Comparison of ENCODE assay signal across 8 cellular contexts in the genomic region with DNA sequence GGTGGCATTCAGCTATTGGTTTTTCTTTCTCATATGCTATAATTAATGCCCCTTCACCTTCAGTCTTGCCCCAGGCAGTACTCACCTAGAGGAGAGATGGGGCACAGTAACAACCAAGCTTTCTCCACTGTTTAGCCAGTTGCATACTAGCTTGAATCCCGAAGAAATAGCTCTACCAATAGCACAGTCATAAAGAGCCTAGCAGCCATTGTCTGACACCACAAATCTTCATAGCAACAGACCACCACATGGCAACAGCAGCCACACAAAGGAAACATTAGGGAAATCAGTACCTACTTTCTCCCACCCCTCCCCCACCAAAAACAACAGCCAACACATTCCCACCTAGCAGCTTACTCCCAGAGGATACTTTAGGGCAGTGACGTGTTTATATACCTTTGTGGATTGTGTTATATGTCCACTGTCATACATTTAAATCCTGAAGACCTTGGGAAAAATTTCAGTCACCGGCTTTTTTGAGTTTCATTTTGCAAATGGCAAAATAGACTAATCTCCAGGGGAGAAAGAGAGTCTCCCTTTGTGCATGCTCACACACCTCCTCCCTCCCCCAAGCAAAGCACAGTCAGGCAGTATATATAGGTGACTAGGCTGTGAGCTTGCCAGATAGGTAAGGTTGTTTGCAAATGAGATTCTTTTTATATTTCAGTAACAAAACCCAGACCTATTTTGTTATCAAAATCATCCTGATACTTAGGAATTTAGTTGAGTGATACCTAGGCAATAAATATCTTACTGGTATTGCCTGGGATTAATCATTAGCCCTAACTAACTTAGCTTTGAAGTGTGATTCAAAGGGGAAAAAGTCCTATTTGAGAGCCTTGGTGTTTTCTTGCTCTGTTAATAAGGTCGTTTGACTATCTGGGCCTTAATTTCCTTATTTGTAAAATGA.
A peak's percentile ranks its signal among the peaks of the same experiment; 100 is the strongest.
DNase-seq lines count a peak whose midpoint lies in the region; ATAC-seq and TF ChIP-seq lines count a peak whose summit lies in the region.

No MANE protein-coding gene starts in this region.

- H3K4me3 ChIP-seq in CD4-positive, CD25-positive, alpha-beta regulatory T cell (ENCODE audit: low read depth, low read length) = peak overlapping the region; percentile 53

- intact Hi-C loops in activated B cell treated with CpG ODN at 0.5 μM for 24 hours (cut with micrococcal nuclease) = loop anchor here (5.0 kb wide), 1 partner anchor 38 kb away; no protein-coding TSS in a partner anchor

- peak overlapping the region; percentile 62 for H3K27ac ChIP-seq in CD4-positive, CD25-positive, alpha-beta regulatory T cell (ENCODE audit: insufficient read depth, low read length, poor library complexity, severe bottlenecking)

- H3K27me3 Mint-ChIP-seq in CD4-positive, CD25-positive, alpha-beta regulatory T cell = no peaks in the 10 kb centered on the region
- no peaks in the 10 kb centered on the region for H3K27me3 Mint-ChIP-seq in activated B cell treated with CpG ODN at 0.5 μM for 24 hours

- peaks cover 3% of the 10 kb centered on the region for H3K36me3 ChIP-seq in CD4-positive, CD25-positive, alpha-beta regulatory T cell (ENCODE audit: control insufficient read depth, insufficient read depth, low read length)

- H3K27ac Mint-ChIP-seq in CD4-positive, CD25-positive, alpha-beta regulatory T cell = peak overlapping the region; percentile 22 to 70 (median 65)
- H3K27ac Mint-ChIP-seq in activated B cell treated with CpG ODN at 0.5 μM for 24 hours = peak overlapping the region; percentile 35
- H3K27ac Mint-ChIP-seq in stimulated activated effector memory CD8-positive, alpha-beta T cell treated with anti-CD3 and anti-CD28 coated beads, Interleukin-12 subunit alpha, Interleukin-12 subunit beta, amount 100 ng/mL, for 72 hours = peak overlapping the region; percentile 87

- no peaks in the 10 kb centered on the region for H3K27me3 ChIP-seq in CD4-positive, CD25-positive, alpha-beta regulatory T cell (ENCODE audit: control insufficient read depth, insufficient read depth, low read length)

- peaks cover 0 to 3% of the 10 kb centered on the region in 2 experiments for H3K9me3 ChIP-seq in CD4-positive, CD25-positive, alpha-beta regulatory T cell (ENCODE audit: control insufficient read depth in 2 of 2, low read length in 2 of 2)

- TF ChIP-seq CTCF in activated B cell treated with CpG ODN at 0.5 μM for 24 hours (IDR thresholded peaks at IDR 0.05) = no peak

- POLR2A ChIA-PET in activated B cell treated with CpG ODN at 0.5 μM for 24 hours (lab: Charles Lee) = interaction anchor here (0.6 to 1.1 kb wide), 2 partner anchors 175 to 805 kb away, joined by 3 read pairs; no protein-coding TSS in a partner anchor

- H3K9me3 Mint-ChIP-seq in CD4-positive, CD25-positive, alpha-beta regulatory T cell = peaks cover 0 to 7% (median 2%) of the 10 kb centered on the region in 7 donors
- H3K9me3 Mint-ChIP-seq in activated B cell treated with CpG ODN at 0.5 μM for 24 hours = peaks cover 6% of the 10 kb centered on the region
- H3K9me3 Mint-ChIP-seq in stimulated activated effector memory CD8-positive, alpha-beta T cell treated with anti-CD3 and anti-CD28 coated beads, Interleukin-12 subunit alpha, Interleukin-12 subunit beta, amount 100 ng/mL, for 72 hours = peaks cover 6% of the 10 kb centered on the region

- H3K36me3 Mint-ChIP-seq in CD4-positive, CD25-positive, alpha-beta regulatory T cell = peaks cover 21% of the 10 kb centered on the region
- peaks cover 25% of the 10 kb centered on the region for H3K36me3 Mint-ChIP-seq in activated B cell treated with CpG ODN at 0.5 μM for 24 hours (ENCODE audit: low read depth)
- H3K36me3 Mint-ChIP-seq in stimulated activated effector memory CD8-positive, alpha-beta T cell treated with anti-CD3 and anti-CD28 coated beads, Interleukin-12 subunit alpha, Interleukin-12 subunit beta, amount 100 ng/mL, for 72 hours = peaks cover 44% of the 10 kb centered on the region

- H3K4me3 Mint-ChIP-seq in CD4-positive, CD25-positive, alpha-beta regulatory T cell = peak overlapping the region; percentile 16 to 79 (median 58)
- H3K4me3 Mint-ChIP-seq in activated B cell treated with CpG ODN at 0.5 μM for 24 hours = no peak overlapping the region
- H3K4me3 Mint-ChIP-seq in stimulated activated effector memory CD8-positive, alpha-beta T cell treated with anti-CD3 and anti-CD28 coated beads, Interleukin-12 subunit alpha, Interleukin-12 subunit beta, amount 100 ng/mL, for 72 hours = peak overlapping the region; percentile 53

- CTCF ChIA-PET in activated B cell treated with CpG ODN at 0.5 μM for 24 hours (lab: Charles Lee) = interaction anchor here (1.2 kb wide), 1 partner anchor 19 kb away, joined by 4 read pairs; no protein-coding TSS in a partner anchor

- H3K4me1 Mint-ChIP-seq in CD4-positive, CD25-positive, alpha-beta regulatory T cell = peaks cover 35 to 61% (median 40%) of the 10 kb centered on the region in 4 donors
- peaks cover 31% of the 10 kb centered on the region for H3K4me1 Mint-ChIP-seq in activated B cell treated with CpG ODN at 0.5 μM for 24 hours
- peaks cover 51% of the 10 kb centered on the region for H3K4me1 Mint-ChIP-seq in stimulated activated effector memory CD8-positive, alpha-beta T cell treated with anti-CD3 and anti-CD28 coated beads, Interleukin-12 subunit alpha, Interleukin-12 subunit beta, amount 100 ng/mL, for 72 hours

- peaks cover 33% of the 10 kb centered on the region for H3K4me1 ChIP-seq in CD4-positive, CD25-positive, alpha-beta regulatory T cell (ENCODE audit: control insufficient read depth, insufficient read depth, low read length, poor library complexity, severe bottlenecking)

- DNase-seq in CD4-positive, CD25-positive, alpha-beta regulatory T cell = no peak
- DNase-seq in activated B cell treated with CpG ODN at 0.5 μM for 24 hours (no peak), iPS DF 19.7 (ENCODE audit: low read depth, low spot score) (peak; percentile 87), AG08396 (ENCODE audit: low spot score) (no peak)
- DNase-seq in stimulated activated effector memory CD8-positive, alpha-beta T cell treated with anti-CD3 and anti-CD28 coated beads, Interleukin-12 subunit alpha, Interleukin-12 subunit beta, amount 100 ng/mL, for 72 hours (ENCODE audit: low spot score in 2 of 2) = peak; percentile 14 to 70

- peak in 1 of 2 donors; percentile 26 for ATAC-seq in CD4-positive, CD25-positive, alpha-beta regulatory T cell (ENCODE audit: low read depth in 2 of 2)
- ATAC-seq in GM19395 (IDR thresholded peaks at IDR 0.05; ENCODE audit: unreplicated experiment) = peak; percentile 63
- peak; percentile 58 for ATAC-seq in HG03565 (IDR thresholded peaks at IDR 0.05; ENCODE audit: unreplicated experiment)
- ATAC-seq in activated B cell treated with CpG ODN at 0.5 μM for 24 hours (ENCODE audit: low read depth) = peak; percentile 45
- ATAC-seq in stimulated activated effector memory CD8-positive, alpha-beta T cell treated with anti-CD3 and anti-CD28 coated beads, Interleukin-12 subunit alpha, Interleukin-12 subunit beta, amount 100 ng/mL, for 72 hours = peak; percentile 82
- ATAC-seq in GM18858 (IDR thresholded peaks at IDR 0.05; ENCODE audit: unreplicated experiment) = no peak

Comparison
In these comparisons a context has a peak if more than half of its experiments do, and no peak if none do; other contexts are left out.
1. DNase-seq: peak in iPS DF 19.7 (single experiment) and stimulated activated effector memory CD8-positive, alpha-beta T cell treated with anti-CD3 and anti-CD28 coated beads, Interleukin-12 subunit alpha, Interleukin-12 subunit beta, amount 100 ng/mL, for 72 hours (2 of 2); none in CD4-positive, CD25-positive, alpha-beta regulatory T cell (0 of 3), activated B cell treated with CpG ODN at 0.5 μM for 24 hours (single experiment) and AG08396 (single experiment).
2. H3K27ac Mint-ChIP-seq: peak in every context shown above with its lines; median percentile 87 in stimulated activated effector memory CD8-positive, alpha-beta T cell treated with anti-CD3 and anti-CD28 coated beads, Interleukin-12 subunit alpha, Interleukin-12 subunit beta, amount 100 ng/mL, for 72 hours; 65 in CD4-positive, CD25-positive, alpha-beta regulatory T cell; 35 in activated B cell treated with CpG ODN at 0.5 μM for 24 hours.